Comparison of ENCODE assay signal across 11 cellular contexts in genomic region chr2:28736034-28736433, GRCh38. TPM values are rescaled to one million over a fixed set of nuclear protein-coding genes. Genes with fewer than 3 reads are reported as not detected.
DNase-seq lines count a peak whose midpoint lies in the region; ATAC-seq and TF ChIP-seq lines count a peak whose summit lies in the region.
"Had no signal": no experiment of that assay in that cellular context is flagged by ENCODE, and none has a peak within 500 bp of the region (broad histone marks: within the 10 kb centered on the region; RNA-seq: fewer than 3 reads in every experiment).

No MANE protein-coding gene starts in this region.

- no peak overlapping the region for H3K27ac Mint-ChIP-seq in activated CD4-positive, alpha-beta memory T cell treated with anti-CD3 and anti-CD28 coated beads, Interleukin-2, amount 10 ng/mL, durations not matched to agents 7 days and 5 days
- H3K27ac Mint-ChIP-seq: activated CD8-positive, alpha-beta T cell treated with anti-CD3 and anti-CD28 coated beads for 36 hours; neural progenitor cell; stimulated activated effector memory CD8-positive, alpha-beta T cell treated with anti-CD3 and anti-CD28 coated beads, Interleukin-12 subunit alpha, Interleukin-12 subunit beta, amount 100 ng/mL, for 72 hours had no signal

- TF ChIP-seq CTCF in omental fat pad (IDR thresholded peaks at IDR 0.05) = no peak

- H3K27me3 Mint-ChIP-seq in activated CD4-positive, alpha-beta memory T cell treated with anti-CD3 and anti-CD28 coated beads, Interleukin-2, amount 10 ng/mL, durations not matched to agents 7 days and 5 days = peaks cover under 1% of the 10 kb centered on the region
- H3K27me3 Mint-ChIP-seq: activated CD8-positive, alpha-beta T cell treated with anti-CD3 and anti-CD28 coated beads for 36 hours had no signal

- POLR2A ChIA-PET in activated CD4-positive, alpha-beta memory T cell treated with anti-CD3 and anti-CD28 coated beads, Interleukin-2, amount 10 ng/mL, durations not matched to agents 7 days and 5 days (lab: Charles Lee) = no interaction called here

- CTCF ChIA-PET in activated CD4-positive, alpha-beta memory T cell treated with anti-CD3 and anti-CD28 coated beads, Interleukin-2, amount 10 ng/mL, durations not matched to agents 7 days and 5 days (lab: Charles Lee) = no interaction called here

- H3K4me1 Mint-ChIP-seq in activated CD4-positive, alpha-beta memory T cell treated with anti-CD3 and anti-CD28 coated beads, Interleukin-2, amount 10 ng/mL, durations not matched to agents 7 days and 5 days = no peaks in the 10 kb centered on the region
- H3K4me1 Mint-ChIP-seq: neural progenitor cell; stimulated activated effector memory CD8-positive, alpha-beta T cell treated with anti-CD3 and anti-CD28 coated beads, Interleukin-12 subunit alpha, Interleukin-12 subunit beta, amount 100 ng/mL, for 72 hours had no signal

- H3K9me3 Mint-ChIP-seq in activated CD4-positive, alpha-beta memory T cell treated with anti-CD3 and anti-CD28 coated beads, Interleukin-2, amount 10 ng/mL, durations not matched to agents 7 days and 5 days = peaks cover 12% of the 10 kb centered on the region

- peak; percentile 49 for DNase-seq in AG20443 (ENCODE audit: low spot score)
- DNase-seq in RPMI7951 (ENCODE audit: low read depth) = peak; percentile 73
- peak; percentile 74 for DNase-seq in fibroblast of gingiva (ENCODE audit: low read depth)
- no peak for DNase-seq in omental fat pad (ENCODE audit: low spot score)
- DNase-seq in activated CD4-positive, alpha-beta memory T cell treated with anti-CD3 and anti-CD28 coated beads, Interleukin-2, amount 10 ng/mL, durations not matched to agents 7 days and 5 days = no peak
- DNase-seq in activated CD8-positive, alpha-beta memory T cell treated with anti-CD3 and anti-CD28 coated beads, Interleukin-2, amount 50 U/mL, for 48 hours = no peak
- no peak for DNase-seq in HuH-7.5 (ENCODE audit: low spot score)
- DNase-seq: activated CD8-positive, alpha-beta T cell treated with anti-CD3 and anti-CD28 coated beads for 36 hours had no signal

- no peak overlapping the region for H3K4me3 Mint-ChIP-seq in activated CD4-positive, alpha-beta memory T cell treated with anti-CD3 and anti-CD28 coated beads, Interleukin-2, amount 10 ng/mL, durations not matched to agents 7 days and 5 days
- H3K4me3 Mint-ChIP-seq: activated CD8-positive, alpha-beta T cell treated with anti-CD3 and anti-CD28 coated beads for 36 hours; neural progenitor cell; stimulated activated effector memory CD8-positive, alpha-beta T cell treated with anti-CD3 and anti-CD28 coated beads, Interleukin-12 subunit alpha, Interleukin-12 subunit beta, amount 100 ng/mL, for 72 hours had no signal

- H3K36me3 Mint-ChIP-seq in activated CD4-positive, alpha-beta memory T cell treated with anti-CD3 and anti-CD28 coated beads, Interleukin-2, amount 10 ng/mL, durations not matched to agents 7 days and 5 days (ENCODE audit: low read depth) = peaks cover 9% of the 10 kb centered on the region
- H3K36me3 Mint-ChIP-seq: stimulated activated effector memory CD8-positive, alpha-beta T cell treated with anti-CD3 and anti-CD28 coated beads, Interleukin-12 subunit alpha, Interleukin-12 subunit beta, amount 100 ng/mL, for 72 hours had no signal

- ATAC-seq in omental fat pad (ENCODE audit: low FRiP score) (peak; percentile 94), GM18907 (IDR thresholded peaks at IDR 0.05; ENCODE audit: unreplicated experiment) (no peak)
- ATAC-seq: activated CD8-positive, alpha-beta T cell treated with anti-CD3 and anti-CD28 coated beads for 36 hours; stimulated activated effector memory CD8-positive, alpha-beta T cell treated with anti-CD3 and anti-CD28 coated beads, Interleukin-12 subunit alpha, Interleukin-12 subunit beta, amount 100 ng/mL, for 72 hours had no signal

RNA-seq across cellular contexts. Expression of gene PPP1CB, which starts 15.6 kb away (rescaled TPM):
- total RNA-seq in RPMI7951 (2014; rRNA removed; shearing (Covaris generic)) = 142 and 168 TPM in 2 replicates
- 100 to 1,000 TPM; 139 to 262 (median 176) TPM for total RNA-seq in omental fat pad
- 100 to 1,000 TPM; 211 to 213 TPM for total RNA-seq in activated CD4-positive, alpha-beta memory T cell treated with anti-CD3 and anti-CD28 coated beads, Interleukin-2, amount 10 ng/mL, durations not matched to agents 7 days and 5 days

Comparison
In these comparisons a context has a peak if more than half of its experiments do, and no peak if none do; other contexts are left out.
1. DNase-seq: peak in AG20443 (single experiment), RPMI7951 (single experiment) and fibroblast of gingiva (single experiment); none in omental fat pad (single experiment), activated CD4-positive, alpha-beta memory T cell treated with anti-CD3 and anti-CD28 coated beads, Interleukin-2, amount 10 ng/mL, durations not matched to agents 7 days and 5 days (single experiment), activated CD8-positive, alpha-beta memory T cell treated with anti-CD3 and anti-CD28 coated beads, Interleukin-2, amount 50 U/mL, for 48 hours (single experiment) and HuH-7.5 (single experiment).